Comparison of ENCODE assay signal across 3 cellular contexts in the genomic region with DNA sequence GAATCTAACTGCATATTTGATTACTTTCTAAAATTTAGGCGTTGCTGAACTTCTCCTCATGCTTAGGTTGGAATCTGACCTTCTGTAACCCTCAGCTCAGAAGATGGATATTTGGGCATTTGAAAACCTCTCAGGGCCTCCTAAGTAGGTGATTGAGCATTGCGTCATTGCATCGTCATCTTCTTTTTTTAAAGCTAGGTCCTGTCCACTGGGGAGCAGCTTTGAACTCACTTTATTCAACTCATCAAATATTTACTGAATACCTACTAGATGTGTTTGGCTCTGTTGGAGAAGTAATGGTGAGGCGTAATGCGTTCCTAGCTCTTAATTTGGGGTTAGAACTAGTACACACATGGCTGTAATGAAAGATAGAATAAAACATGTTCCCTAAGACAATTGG.
TF ChIP-seq lines count a peak whose summit lies in the region.

No MANE protein-coding gene starts in this region.

TF ChIP-seq in IMR-90, 13 proteins besides CTCF, POLR2A, EP300 and RAD21:
- no peak for TF ChIP-seq USF2 (IDR thresholded peaks at IDR 0.05; ENCODE audit: low read depth, low read length)
- TF ChIP-seq MAFK (IDR thresholded peaks at IDR 0.05; ENCODE audit: low read depth, low read length): no peak
- TF ChIP-seq CEBPB (IDR thresholded peaks at IDR 0.05; ENCODE audit: low read depth, low read length): 0 out of 2 replicates have a peak, but pooled peaks have one; percentile 17
- TF ChIP-seq MXI1 (IDR thresholded peaks at IDR 0.05; ENCODE audit: borderline replicate concordance, low read depth, low read length): no peak
- no peak for TF ChIP-seq FOS (IDR thresholded peaks at IDR 0.05; ENCODE audit: low read depth, low read length)
- TF ChIP-seq SMC3 (IDR thresholded peaks at IDR 0.05; ENCODE audit: low read depth, low read length): no peak

TF ChIP-seq in K562, 482 proteins besides CTCF, POLR2A, EP300 and RAD21:
- TF ChIP-seq SREBF1 (IDR thresholded peaks at IDR 0.05; ENCODE audit: borderline replicate concordance, low read depth, low read length): no peak
- TF ChIP-seq, protein P1, sequence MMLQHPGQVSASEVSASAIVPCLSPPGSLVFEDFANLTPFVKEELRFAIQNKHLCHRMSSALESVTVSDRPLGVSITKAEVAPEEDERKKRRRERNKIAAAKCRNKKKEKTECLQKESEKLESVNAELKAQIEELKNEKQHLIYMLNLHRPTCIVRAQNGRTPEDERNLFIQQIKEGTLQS (IDR thresholded peaks at IDR 0.05): 0 out of 2 replicates have a peak, but pooled peaks have one; percentile 15
- TF ChIP-seq, protein P1 (CRISPR knock-in tag; conservative IDR thresholded peaks at IDR 0.05): no peak

TF ChIP-seq in GM23338, 12 proteins besides CTCF, POLR2A, EP300 and RAD21:
- TF ChIP-seq STAT1 (IDR thresholded peaks at IDR 0.05; ENCODE audit: unreplicated experiment) (no peak), ZNF331 (CRISPR knock-in tag; IDR thresholded peaks at IDR 0.05; ENCODE audit: low read depth) (no peak), NANOG (IDR thresholded peaks at IDR 0.05; ENCODE audit: borderline replicate concordance) (no peak), EZH2phosphoT487 (IDR thresholded peaks at IDR 0.05; ENCODE audit: unreplicated experiment) (no peak)
- TF ChIP-seq, protein P2, sequence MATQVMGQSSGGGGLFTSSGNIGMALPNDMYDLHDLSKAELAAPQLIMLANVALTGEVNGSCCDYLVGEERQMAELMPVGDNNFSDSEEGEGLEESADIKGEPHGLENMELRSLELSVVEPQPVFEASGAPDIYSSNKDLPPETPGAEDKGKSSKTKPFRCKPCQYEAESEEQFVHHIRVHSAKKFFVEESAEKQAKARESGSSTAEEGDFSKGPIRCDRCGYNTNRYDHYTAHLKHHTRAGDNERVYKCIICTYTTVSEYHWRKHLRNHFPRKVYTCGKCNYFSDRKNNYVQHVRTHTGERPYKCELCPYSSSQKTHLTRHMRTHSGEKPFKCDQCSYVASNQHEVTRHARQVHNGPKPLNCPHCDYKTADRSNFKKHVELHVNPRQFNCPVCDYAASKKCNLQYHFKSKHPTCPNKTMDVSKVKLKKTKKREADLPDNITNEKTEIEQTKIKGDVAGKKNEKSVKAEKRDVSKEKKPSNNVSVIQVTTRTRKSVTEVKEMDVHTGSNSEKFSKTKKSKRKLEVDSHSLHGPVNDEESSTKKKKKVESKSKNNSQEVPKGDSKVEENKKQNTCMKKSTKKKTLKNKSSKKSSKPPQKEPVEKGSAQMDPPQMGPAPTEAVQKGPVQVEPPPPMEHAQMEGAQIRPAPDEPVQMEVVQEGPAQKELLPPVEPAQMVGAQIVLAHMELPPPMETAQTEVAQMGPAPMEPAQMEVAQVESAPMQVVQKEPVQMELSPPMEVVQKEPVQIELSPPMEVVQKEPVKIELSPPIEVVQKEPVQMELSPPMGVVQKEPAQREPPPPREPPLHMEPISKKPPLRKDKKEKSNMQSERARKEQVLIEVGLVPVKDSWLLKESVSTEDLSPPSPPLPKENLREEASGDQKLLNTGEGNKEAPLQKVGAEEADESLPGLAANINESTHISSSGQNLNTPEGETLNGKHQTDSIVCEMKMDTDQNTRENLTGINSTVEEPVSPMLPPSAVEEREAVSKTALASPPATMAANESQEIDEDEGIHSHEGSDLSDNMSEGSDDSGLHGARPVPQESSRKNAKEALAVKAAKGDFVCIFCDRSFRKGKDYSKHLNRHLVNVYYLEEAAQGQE (IDR thresholded peaks at IDR 0.05; ENCODE audit: unreplicated experiment): no peak
- TF ChIP-seq, protein P3, sequence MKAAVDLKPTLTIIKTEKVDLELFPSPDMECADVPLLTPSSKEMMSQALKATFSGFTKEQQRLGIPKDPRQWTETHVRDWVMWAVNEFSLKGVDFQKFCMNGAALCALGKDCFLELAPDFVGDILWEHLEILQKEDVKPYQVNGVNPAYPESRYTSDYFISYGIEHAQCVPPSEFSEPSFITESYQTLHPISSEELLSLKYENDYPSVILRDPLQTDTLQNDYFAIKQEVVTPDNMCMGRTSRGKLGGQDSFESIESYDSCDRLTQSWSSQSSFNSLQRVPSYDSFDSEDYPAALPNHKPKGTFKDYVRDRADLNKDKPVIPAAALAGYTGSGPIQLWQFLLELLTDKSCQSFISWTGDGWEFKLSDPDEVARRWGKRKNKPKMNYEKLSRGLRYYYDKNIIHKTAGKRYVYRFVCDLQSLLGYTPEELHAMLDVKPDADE (IDR thresholded peaks at IDR 0.05): no peak
